In genomic region chr1:3902111-3902511, GRCh38 we compare ENCODE assay signal across 12 cellular contexts. TPM values are rescaled to one million over a fixed set of nuclear protein-coding genes. Genes with fewer than 3 reads are reported as not detected.
DNase-seq lines count a peak whose midpoint lies in the region; ATAC-seq and TF ChIP-seq lines count a peak whose summit lies in the region.
"Had no signal": no experiment of that assay in that cellular context is flagged by ENCODE, and none has a peak within 500 bp of the region (broad histone marks: within the 10 kb centered on the region; RNA-seq: fewer than 3 reads in every experiment).

No MANE protein-coding gene starts in this region.

- H3K4me3 Mint-ChIP-seq in mesothelial cell of epicardium = peak overlapping the region; percentile 90

- H3K36me3 ChIP-seq in BLaER1 = peaks cover 7% of the 10 kb centered on the region
- H3K36me3 ChIP-seq in RWPE2 (ENCODE audit: low read depth) = 0 out of 2 replicates have a peak, but pooled peaks cover 11% of the 10 kb centered on the region
- H3K36me3 ChIP-seq in BE2C = no peaks in the 10 kb centered on the region
- H3K36me3 ChIP-seq: sigmoid colon had no signal

- no peaks in the 10 kb centered on the region for H3K27me3 ChIP-seq in BLaER1
- H3K27me3 ChIP-seq in RWPE2 (ENCODE audit: insufficient read depth, poor library complexity, severe bottlenecking) = no peaks in the 10 kb centered on the region
- H3K27me3 ChIP-seq in BE2C = no peaks in the 10 kb centered on the region
- H3K27me3 ChIP-seq: sigmoid colon had no signal

- H3K9me3 ChIP-seq in BLaER1 = peaks cover 11% of the 10 kb centered on the region
- peaks cover 15% of the 10 kb centered on the region for H3K9me3 ChIP-seq in RWPE2 (ENCODE audit: severe bottlenecking)
- H3K9me3 ChIP-seq in BE2C = no peaks in the 10 kb centered on the region
- H3K9me3 ChIP-seq: mucosa of descending colon, sigmoid colon had no signal

- TF ChIP-seq CTCF in RWPE2 (IDR thresholded peaks at IDR 0.05; ENCODE audit: poor library complexity, severe bottlenecking) (no peak), mesothelial cell of epicardium (IDR thresholded peaks at IDR 0.05; ENCODE audit: unreplicated experiment) (no peak), omental fat pad (IDR thresholded peaks at IDR 0.05) (no peak), BE2C (IDR thresholded peaks at IDR 0.05; ENCODE audit: low read depth, low read length) (no peak)

- H3K27me3 Mint-ChIP-seq in mesothelial cell of epicardium (ENCODE audit: low read depth) = peaks cover 4% of the 10 kb centered on the region

- DNase-seq in RWPE2 (ENCODE audit: low spot score) (peak; percentile 28), mesothelial cell of epicardium (ENCODE audit: low spot score in 2 of 2, unreplicated experiment in 2 of 2) (no peak), omental fat pad (ENCODE audit: low spot score) (no peak), NK-92 (lab: John Stamatoyannopoulos, UW; ENCODE audit: unreplicated experiment) (no peak), BE2C (no peak)
- peak; percentile 82 for DNase-seq in activated effector memory CD4-positive, alpha-beta T cell treated with anti-CD3 and anti-CD28 coated beads, Interleukin-2, amount 50 U/mL, for 16 hours
- DNase-seq: NCI-H446 treated with DMSO at 0.1 percent for 48 hours, sigmoid colon had no signal

- peaks cover 17% of the 10 kb centered on the region for H4K20me1 ChIP-seq in BLaER1

- H3K27ac Mint-ChIP-seq in mesothelial cell of epicardium = no peak overlapping the region

- H3K4me1 ChIP-seq in BLaER1 = peaks cover 66% of the 10 kb centered on the region
- H3K4me1 ChIP-seq in RWPE2 (ENCODE audit: insufficient read depth, poor library complexity, severe bottlenecking) = no peaks in the 10 kb centered on the region
- no peaks in the 10 kb centered on the region for H3K4me1 ChIP-seq in BE2C

- no peak for ATAC-seq in RWPE2 (ENCODE audit: low read depth)
- no peak for ATAC-seq in omental fat pad (ENCODE audit: low FRiP score)
- ATAC-seq in GM19328 (IDR thresholded peaks at IDR 0.05; ENCODE audit: unreplicated experiment) = no peak
- ATAC-seq: mucosa of descending colon had no signal

- no peak overlapping the region for H3K9ac ChIP-seq in BLaER1

- H3K4me1 Mint-ChIP-seq in mesothelial cell of epicardium = peaks cover 5% of the 10 kb centered on the region

- peak overlapping the region; percentile 97 for H3K4me2 ChIP-seq in BLaER1

- H3K27ac ChIP-seq in BLaER1 (peak overlapping the region; percentile 67), RWPE2 (ENCODE audit: poor library complexity, severe bottlenecking) (no peak overlapping the region)
- H3K27ac ChIP-seq: epithelial cell of prostate had no signal

- H3K36me3 Mint-ChIP-seq in mesothelial cell of epicardium = peaks cover 13% of the 10 kb centered on the region

- H3K4me3 ChIP-seq in BLaER1 (no peak overlapping the region), RWPE2 (ENCODE audit: severe bottlenecking) (no peak overlapping the region), BE2C (ENCODE audit: low read depth, low read length) (no peak overlapping the region)
- H3K4me3 ChIP-seq: mucosa of descending colon had no signal

- peaks cover 13% of the 10 kb centered on the region for H3K9me3 Mint-ChIP-seq in mesothelial cell of epicardium

RNA-seq across cellular contexts. Expression of gene C1orf174, which starts 2.0 kb away (rescaled TPM):
- total RNA-seq in mesothelial cell of epicardium (25.8 to 27.0 TPM (median 26.6 TPM) in 3 replicates), omental fat pad (10 to 100 TPM; 14.2 to 20.6 (median 19.0) TPM)
- polyA plus RNA-seq in BE2C (2012; ENCODE audit: insufficient read depth, insufficient read length, low read depth) = 18.3 TPM

RNA-seq across cellular contexts. Expression of gene DFFB, which starts 44.8 kb away (rescaled TPM):
- total RNA-seq in mesothelial cell of epicardium (10.7 to 11.0 TPM (median 10.9 TPM) in 3 replicates), omental fat pad (10 to 100 TPM in 1 of 4 donors, 1 to 10 TPM in 3; 4.6 to 16.2 (median 6.9) TPM)
- 4.3 TPM for polyA plus RNA-seq in BE2C (2012; ENCODE audit: insufficient read depth, insufficient read length, low read depth)

RNA-seq across cellular contexts. Expression of gene CEP104, which starts 45.1 kb away (rescaled TPM):
- 32.2 to 37.0 TPM (median 35.2 TPM) in 3 replicates for total RNA-seq in mesothelial cell of epicardium
- 10 to 100 TPM; 20.2 to 31.7 (median 25.7) TPM for total RNA-seq in omental fat pad
- 14.4 TPM for polyA plus RNA-seq in BE2C (2012; ENCODE audit: insufficient read depth, insufficient read length, low read depth)

Comparison
In these comparisons a context has a peak if more than half of its experiments do, and no peak if none do; other contexts are left out.
1. DNase-seq: peak in RWPE2 (single experiment) and activated effector memory CD4-positive, alpha-beta T cell treated with anti-CD3 and anti-CD28 coated beads, Interleukin-2, amount 50 U/mL, for 16 hours (single experiment); none in mesothelial cell of epicardium (0 of 2), omental fat pad (single experiment), NK-92 (single experiment) and BE2C (single experiment).